ENCODE assay signal across 11 cellular contexts in genomic region chr4:113383111-113383785, GRCh38.
A peak's percentile ranks its signal among the peaks of the same experiment; 100 is the strongest.
DNase-seq lines count a peak whose midpoint lies in the region; ATAC-seq and TF ChIP-seq lines count a peak whose summit lies in the region.
"Had no signal": no experiment of that assay in that cellular context is flagged by ENCODE, and none has a peak within 500 bp of the region (broad histone marks: within the 10 kb centered on the region; RNA-seq: fewer than 3 reads in every experiment).

No MANE protein-coding gene starts in this region.

- DNase-seq in ELR (ENCODE audit: low read depth) (peak; percentile 46), amniotic stem cell (lab: John Stamatoyannopoulos, UW) (peak; percentile 1), foreskin fibroblast (peak; percentile 76 to 84), renal cortical epithelial cell (ENCODE audit: low read depth) (peak; percentile 24), DMS153 (lab: John Stamatoyannopoulos, UW) (no peak), cortex of kidney (lab: John Stamatoyannopoulos, UW) (no peak)
- DNase-seq: CD8-positive, alpha-beta memory T cell; NCI-H1436 treated with DMSO at 0.1 percent for 48 hours had no signal

- ATAC-seq in HG03354 (IDR thresholded peaks at IDR 0.05; ENCODE audit: poor library complexity, severe bottlenecking, unreplicated experiment) (no peak), HG03342 (IDR thresholded peaks at IDR 0.05; ENCODE audit: unreplicated experiment) (no peak)

- no peak for TF ChIP-seq CTCF in foreskin fibroblast (IDR thresholded peaks at IDR 0.05; ENCODE audit: low read depth, low read length)

- no peak overlapping the region for H3K4me3 ChIP-seq in foreskin fibroblast (ENCODE audit: low read depth in 1 of 2, low read length in 2 of 2)
- H3K4me3 ChIP-seq: coronary artery had no signal

Comparison
In these comparisons a context has a peak if more than half of its experiments do, and no peak if none do; other contexts are left out.
1. DNase-seq: peak in ELR (single experiment), amniotic stem cell (single experiment), foreskin fibroblast (2 of 2) and renal cortical epithelial cell (single experiment); none in DMS153 (single experiment) and cortex of kidney (single experiment).